7 cellular contexts compared by ENCODE assay signal in genomic region chr3:186931487-186932280, GRCh38.
DNase-seq lines count a peak whose midpoint lies in the region; ATAC-seq and TF ChIP-seq lines count a peak whose summit lies in the region.

No MANE protein-coding gene starts in this region.

- peak; percentile 40 to 86 (median 57) for DNase-seq in T-helper 1 cell
- DNase-seq in astrocyte of the cerebellum (ENCODE audit: low read depth) = peak; percentile 16
- DNase-seq in stimulated activated CD4-positive, alpha-beta T cell treated with anti-CD3 and anti-CD28 coated beads, Interleukin-12 subunit alpha, Interleukin-12 subunit beta, amount 100 ng/mL, for 48 hours (ENCODE audit: low read depth in 2 of 3, low spot score in 1 of 3) = peak; percentile 53 to 67 (median 58)

- H3K4me3 ChIP-seq in astrocyte of the cerebellum (ENCODE audit: low read depth, low read length) (peak overlapping the region; percentile 71), iPS-18c (ENCODE audit: insufficient read depth, low read depth, low read length) (peak overlapping the region; percentile 92)

- peak; percentile 9 for ATAC-seq in GM19025 (IDR thresholded peaks at IDR 0.05; ENCODE audit: low read depth, unreplicated experiment)
- peak; percentile 36 for ATAC-seq in HG03378 (IDR thresholded peaks at IDR 0.05; ENCODE audit: unreplicated experiment)
- no peak for ATAC-seq in HG02870 (IDR thresholded peaks at IDR 0.05; ENCODE audit: unreplicated experiment)

- in situ Hi-C loops in astrocyte of the cerebellum (cut with HindIII; ENCODE audit: low sequenced_read_pairs) = no loop called here

- no peak for TF ChIP-seq CTCF in astrocyte of the cerebellum (IDR thresholded peaks at IDR 0.05; ENCODE audit: low read depth, low read length, missing control alignments)

- H3K9me3 ChIP-seq in iPS-18c (ENCODE audit: control insufficient read depth, insufficient read depth, low read length) = peaks cover 4% of the 10 kb centered on the region
